ENCODE assay signal across 8 cellular contexts in genomic region chr14:21476925-21477681, GRCh38. TPM values are rescaled to one million over a fixed set of nuclear protein-coding genes. Genes with fewer than 3 reads are reported as not detected.
DNase-seq lines count a peak whose midpoint lies in the region; TF ChIP-seq lines count a peak whose summit lies in the region.

RAB2B (minus strand) TSS chr14:21476959; CDS start chr14:21476872, 87 bp downstream.
TOX4 (plus strand) TSS chr14:21477195; CDS start chr14:21477279, 84 bp downstream.

- peak within 1 kb of the TSS; percentile 79 for H2AFZ ChIP-seq in SK-N-SH (ENCODE audit: low read depth)

- no peaks in the 10 kb centered on the region for H3F3A ChIP-seq in SK-N-SH (replicated peaks; ENCODE audit: insufficient read depth)

- CTCF ChIA-PET in GM10248 (lab: Yijun Ruan, JAX): interaction anchor here (0.6 to 4.1 kb wide), 37 partner anchors 9 to 333 kb away, joined by 3 to 34 read pairs (median 4); partner anchors contain the start of genes CHD8, METTL3 and SALL2
- CTCF ChIA-PET in SK-N-SH (lab: Yijun Ruan, JAX): interaction anchor here (0.6 to 4.8 kb wide), 14 partner anchors 11 to 80 kb away, joined by 3 to 40 read pairs (median 4); partner anchors contain the start of gene CHD8

- H3K4me3 Mint-ChIP-seq in HFFc6: peak within 1 kb of the TSS; percentile 96
- H3K4me3 Mint-ChIP-seq in activated naive CD8-positive, alpha-beta T cell: peak within 1 kb of the TSS; percentile 100
- H3K4me3 Mint-ChIP-seq in glutamatergic neuron (ENCODE audit: unreplicated experiment): peak within 1 kb of the TSS; percentile 100
- H3K4me3 Mint-ChIP-seq in osteocyte (ENCODE audit: unreplicated experiment): peak within 1 kb of the TSS; percentile 100

- H4K20me1 ChIP-seq in SK-N-SH (ENCODE audit: insufficient read depth): no peaks in the 10 kb centered on the region

- no peak for TF ChIP-seq RAD21 in SK-N-SH (IDR thresholded peaks at IDR 0.05; ENCODE audit: low read length)

- intact Hi-C loops in thyroid gland (cut with DNase I): loop anchor here (5.0 kb wide), 1 partner anchor 210 kb away; the partner anchor contains the start of gene HNRNPC

- under 1% methylated on average over 49 of the region's 49 CpGs for WGBS in SK-N-SH (ENCODE audit: low lambda C conversion rate)
- 1 to 2% methylated on average over 48 to 49 of the region's 49 CpGs for WGBS in thyroid gland, 2 donors

- H3K27me3 ChIP-seq in SK-N-SH (ENCODE audit: insufficient read depth) (no peaks in the 10 kb centered on the region), thyroid gland (no peaks in the 10 kb centered on the region)

- TF ChIP-seq CTCF in GM10248 (IDR thresholded peaks at IDR 0.05; ENCODE audit: control extremely low read depth, extremely low read depth, low read depth, missing control alignments) (peak; percentile 93), HFFc6 (IDR thresholded peaks at IDR 0.05) (peak; percentile 93), NB4 (IDR thresholded peaks at IDR 0.05; ENCODE audit: low read depth, low read length) (peak; percentile 87), SK-N-SH (IDR thresholded peaks at IDR 0.05) (peak; percentile 91), glutamatergic neuron (IDR thresholded peaks at IDR 0.05; ENCODE audit: partially characterized antibody, unreplicated experiment) (peak; percentile 76), osteocyte (IDR thresholded peaks at IDR 0.05) (peak; percentile 95), thyroid gland (IDR thresholded peaks at IDR 0.05) (peak; percentile 88 to 100 (median 98))

- H3K36me3 ChIP-seq in SK-N-SH (replicated peaks in 1 of 2; ENCODE audit: control insufficient read depth in 1 of 2, insufficient read depth in 2 of 2, low read length in 1 of 2): peaks cover 17 to 19% of the 10 kb centered on the region in 2 experiments
- peaks cover 0 to 5% of the 10 kb centered on the region in 2 donors for H3K36me3 ChIP-seq in thyroid gland

- H3K4me3 ChIP-seq in NB4 (ENCODE audit: low read depth, low read length) (peak within 1 kb of the TSS; percentile 98), SK-N-SH (ENCODE audit: low read depth in 2 of 2, low read length in 1 of 2) (peak within 1 kb of the TSS; percentile 85 to 99), thyroid gland (replicated peaks in 1 of 3) (peak within 1 kb of the TSS; percentile 83 to 99 (median 96))

- POLR2A ChIA-PET in GM10248 (lab: Yijun Ruan, JAX): interaction anchor here (0.6 to 2.0 kb wide), 4 partner anchors 28 to 1186 kb away, joined by 3 to 7 read pairs (median 5); partner anchors contain the start of gene METTL3
- POLR2A ChIA-PET in SK-N-SH (lab: Yijun Ruan, JAX): interaction anchor here (0.7 to 2.4 kb wide), 6 partner anchors 14 to 49 kb away, joined by 3 to 11 read pairs (median 5); partner anchors contain the start of genes CHD8, METTL3 and SALL2

- H3K9me3 ChIP-seq in SK-N-SH: no peaks in the 10 kb centered on the region
- H3K9me3 ChIP-seq in thyroid gland: no peaks in the 10 kb centered on the region

- H3K4me1 Mint-ChIP-seq in HFFc6 (ENCODE audit: low read depth) (peaks cover 13% of the 10 kb centered on the region), glutamatergic neuron (ENCODE audit: low read depth, unreplicated experiment) (peaks cover 3% of the 10 kb centered on the region), osteocyte (ENCODE audit: unreplicated experiment) (peaks cover 24% of the 10 kb centered on the region)
- peaks cover 42% of the 10 kb centered on the region for H3K4me1 Mint-ChIP-seq in activated naive CD8-positive, alpha-beta T cell (ENCODE audit: low read depth)

- H3K4me2 ChIP-seq in SK-N-SH: peak within 1 kb of the TSS; percentile 96

- H3K9ac ChIP-seq in SK-N-SH: peak within 1 kb of the TSS; percentile 87

- no peaks in the 10 kb centered on the region for H3K9me2 ChIP-seq in SK-N-SH

- TF ChIP-seq POLR2A in NB4 (IDR thresholded peaks at IDR 0.05; ENCODE audit: extremely low read depth, insufficient read length): peak; percentile 76
- TF ChIP-seq POLR2A in thyroid gland (IDR thresholded peaks at IDR 0.05): peak in 1 of 2 donors; percentile 58

- H3K36me3 Mint-ChIP-seq in HFFc6 (ENCODE audit: low read depth) (peaks cover 17% of the 10 kb centered on the region), glutamatergic neuron (ENCODE audit: unreplicated experiment) (no peaks in the 10 kb centered on the region), osteocyte (ENCODE audit: unreplicated experiment) (peaks cover 20% of the 10 kb centered on the region)
- peaks cover 7% of the 10 kb centered on the region for H3K36me3 Mint-ChIP-seq in activated naive CD8-positive, alpha-beta T cell

- no peak for TF ChIP-seq EP300 in SK-N-SH (IDR thresholded peaks at IDR 0.05; ENCODE audit: borderline replicate concordance in 1 of 2, low read depth in 1 of 2, low read length in 1 of 2)

- H3K27ac Mint-ChIP-seq in HFFc6: peak within 1 kb of the TSS; percentile 97
- H3K27ac Mint-ChIP-seq in activated naive CD8-positive, alpha-beta T cell: peak within 1 kb of the TSS; percentile 99
- H3K27ac Mint-ChIP-seq in glutamatergic neuron (ENCODE audit: unreplicated experiment): peak within 1 kb of the TSS; percentile 90
- peak within 1 kb of the TSS; percentile 99 for H3K27ac Mint-ChIP-seq in osteocyte (ENCODE audit: unreplicated experiment)

- peaks cover 64% of the 10 kb centered on the region for H3K79me2 ChIP-seq in SK-N-SH (ENCODE audit: insufficient read depth)

- DNase-seq in GM10248 (ENCODE audit: extremely low spot score): peak; percentile 95
- DNase-seq in HFFc6: peak; percentile 98
- DNase-seq in NB4 (ENCODE audit: low read depth): peak; percentile 98
- peak; percentile 93 for DNase-seq in SK-N-SH
- DNase-seq in glutamatergic neuron: peak; percentile 93
- DNase-seq in osteocyte (ENCODE audit: extremely low spot score, unreplicated experiment): peak; percentile 98
- DNase-seq in thyroid gland: peak; percentile 97

- H3K9me3 Mint-ChIP-seq in HFFc6 (no peaks in the 10 kb centered on the region), glutamatergic neuron (ENCODE audit: unreplicated experiment) (peaks cover 6% of the 10 kb centered on the region), osteocyte (ENCODE audit: unreplicated experiment) (no peaks in the 10 kb centered on the region)
- no peaks in the 10 kb centered on the region for H3K9me3 Mint-ChIP-seq in activated naive CD8-positive, alpha-beta T cell (ENCODE audit: low read depth)

- H3K27ac ChIP-seq in SK-N-SH (ENCODE audit: low read depth in 2 of 2, low read length in 1 of 2) (peak within 1 kb of the TSS; percentile 78 to 86), thyroid gland (peak within 1 kb of the TSS; percentile 80 to 88 (median 84))

- H3K27me3 Mint-ChIP-seq in HFFc6 (ENCODE audit: insufficient read depth) (no peaks in the 10 kb centered on the region; the same call in 1 of the 2 replicates), glutamatergic neuron (ENCODE audit: unreplicated experiment) (peaks cover 6% of the 10 kb centered on the region), osteocyte (ENCODE audit: unreplicated experiment) (no peaks in the 10 kb centered on the region)
- H3K27me3 Mint-ChIP-seq in activated naive CD8-positive, alpha-beta T cell: no peaks in the 10 kb centered on the region

- H3K4me1 ChIP-seq in SK-N-SH (ENCODE audit: control insufficient read depth in 1 of 2, insufficient read depth in 2 of 2, low read depth in 1 of 2, low read length in 1 of 2) (peaks cover 4 to 6% of the 10 kb centered on the region in 2 experiments; a peak in 2 of 4 replicates), thyroid gland (peaks cover 17% of the 10 kb centered on the region in 2 donors)

TF ChIP-seq in SK-N-SH, 30 proteins besides CTCF, POLR2A, EP300 and RAD21 (continues in another document):
- TF ChIP-seq MAX (IDR thresholded peaks at IDR 0.05; ENCODE audit: low read depth) (peak; percentile 58), FOXM1 (IDR thresholded peaks at IDR 0.05; ENCODE audit: low read depth) (no peak), SIN3A (IDR thresholded peaks at IDR 0.05; ENCODE audit: borderline replicate concordance, low read depth, low read length) (peak; percentile 55; the same call in 1 of the 2 replicates), RXRA (IDR thresholded peaks at IDR 0.05; ENCODE audit: borderline replicate concordance, low read depth) (no peak), TAF1 (IDR thresholded peaks at IDR 0.05; ENCODE audit: borderline replicate concordance, low read depth, low read length) (peak; percentile 55), PBX3 (IDR thresholded peaks at IDR 0.05) (no peak; the same call in 1 of the 2 replicates), CHD2 (IDR thresholded peaks at IDR 0.05; ENCODE audit: low read length, partially characterized antibody) (peak; percentile 78), FOXJ3 (CRISPR knock-in tag; IDR thresholded peaks at IDR 0.05) (no peak)

RNA-seq across cellular contexts. Expression of gene RAB2B, which starts in this region (rescaled TPM):
- 10 to 100 TPM; 20.2 to 22.9 (median 21.3) TPM for total RNA-seq in HFFc6 (2021; fragmentation: NEBNext Ultra II Directional; extraction: Animal tissue kit (Norgen Biotek cat#: 25700))
- polyA plus RNA-seq in SK-N-SH (2012; rRNA removed): 24.4 and 41.2 TPM in 2 replicates
- polyA plus RNA-seq in SK-N-SH (2012; cell fraction: cytosol; rRNA removed): 30.1 and 36.3 TPM in 2 replicates
- polyA plus RNA-seq in SK-N-SH (2012; cell fraction: nucleus; rRNA removed): 13.2 and 30.3 TPM in 2 replicates
- 75.2 TPM for total RNA-seq in glutamatergic neuron (ENCODE audit: unreplicated experiment)
- 35.5 and 38.7 TPM in 2 replicates for total RNA-seq in osteocyte
- total RNA-seq in thyroid gland: 10 to 100 TPM; 26.8 to 66.8 (median 38.9) TPM

RNA-seq across cellular contexts. Expression of gene TOX4, which starts in this region (rescaled TPM):
- total RNA-seq in HFFc6 (2021; fragmentation: NEBNext Ultra II Directional; extraction: Animal tissue kit (Norgen Biotek cat#: 25700)): 10 to 100 TPM; 79.8 to 96.3 (median 88.5) TPM
- polyA plus RNA-seq in SK-N-SH (2012; rRNA removed): 52.3 and 69.3 TPM in 2 replicates
- 45.6 and 45.7 TPM in 2 replicates for polyA plus RNA-seq in SK-N-SH (2012; cell fraction: cytosol; rRNA removed)
- 68.6 and 95.7 TPM in 2 replicates for polyA plus RNA-seq in SK-N-SH (2012; cell fraction: nucleus; rRNA removed)
- total RNA-seq in glutamatergic neuron (ENCODE audit: unreplicated experiment) (63.0 TPM), osteocyte (78.8 and 80.9 TPM in 2 replicates), thyroid gland (10 to 100 TPM; 41.5 to 68.2 (median 52.7) TPM)

Comparison
In these comparisons a context has a peak if more than half of its experiments do, and no peak if none do; other contexts are left out.
1. Peak in every context shown above with its lines: DNase-seq, H3K4me3 ChIP-seq and H3K27ac ChIP-seq.